20 cellular contexts compared by ENCODE assay signal in the genomic region with DNA sequence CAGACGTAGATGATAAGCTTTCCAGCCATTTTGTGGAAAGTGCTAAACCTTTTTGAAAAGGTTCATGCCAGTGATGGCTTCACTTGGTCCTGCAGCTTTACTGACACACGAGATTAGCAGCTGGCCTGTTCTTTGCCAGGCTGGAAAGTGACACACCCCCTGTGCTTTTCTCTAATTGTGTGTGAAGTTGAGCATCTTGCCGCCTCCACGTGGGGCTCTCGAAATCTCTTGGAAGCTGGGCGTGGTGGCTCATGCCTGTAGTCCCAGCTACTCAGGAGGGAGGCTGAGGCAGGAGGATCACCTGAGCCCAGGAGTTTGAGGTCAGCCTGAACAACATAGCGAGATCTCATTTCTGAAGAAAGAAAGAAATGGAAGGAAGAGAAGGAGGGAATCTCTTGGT. TPM values are rescaled to one million over a fixed set of nuclear protein-coding genes. Genes with fewer than 3 reads are reported as not detected.
"Had no signal": no experiment of that assay in that cellular context is flagged by ENCODE, and none has a peak within 500 bp of the region (broad histone marks: within the 10 kb centered on the region; RNA-seq: fewer than 3 reads in every experiment).

No MANE protein-coding gene starts in this region.

- H3K27ac ChIP-seq: adrenal gland, ascending aorta, hepatocyte, left ventricle myocardium inferior, thyroid gland, upper lobe of right lung had no signal

- H3K27ac Mint-ChIP-seq: activated CD4-positive, alpha-beta memory T cell treated with anti-CD3 and anti-CD28 coated beads, Interleukin-2, amount 10 ng/mL, durations not matched to agents 7 days and 5 days; activated CD4-positive, alpha-beta T cell treated with anti-CD3 and anti-CD28 coated beads, Interleukin-2, amount 10 ng/mL, durations not matched to agents 24 days and 14 days; activated naive CD4-positive, alpha-beta T cell treated with anti-CD3 and anti-CD28 coated beads, Interleukin-2, amount 50 U/mL, for 24 hours; activated T-helper 1 cell treated with anti-CD3 and anti-CD28 coated beads, Interleukin-12 subunit alpha, Interleukin-12 subunit beta, Interleukin-2, Interleukin-4 antibody, amounts not matched to agents 30 ng/mL and 10 ng/mL and 1 ng/mL, durations not matched to agents 14 hours and 24 hours and 36 hours; mesothelial cell of epicardium; natural killer cell; stimulated activated naive CD8-positive, alpha-beta T cell treated with anti-CD3 and anti-CD28 coated beads, Interleukin-15, Interleukin-2, amounts not matched to agents 100 ng/mL and 50 ng/mL, for 24 hours had no signal

- H3K9me3 Mint-ChIP-seq: activated CD4-positive, alpha-beta memory T cell treated with anti-CD3 and anti-CD28 coated beads, Interleukin-2, amount 10 ng/mL, durations not matched to agents 7 days and 5 days; activated CD4-positive, alpha-beta T cell treated with anti-CD3 and anti-CD28 coated beads, Interleukin-2, amount 10 ng/mL, durations not matched to agents 24 days and 14 days; activated naive CD4-positive, alpha-beta T cell treated with anti-CD3 and anti-CD28 coated beads, Interleukin-2, amount 50 U/mL, for 24 hours; activated T-helper 1 cell treated with anti-CD3 and anti-CD28 coated beads, Interleukin-12 subunit alpha, Interleukin-12 subunit beta, Interleukin-2, Interleukin-4 antibody, amounts not matched to agents 30 ng/mL and 10 ng/mL and 1 ng/mL, durations not matched to agents 14 hours and 24 hours and 36 hours; mesothelial cell of epicardium; natural killer cell; stimulated activated naive CD8-positive, alpha-beta T cell treated with anti-CD3 and anti-CD28 coated beads, Interleukin-15, Interleukin-2, amounts not matched to agents 100 ng/mL and 50 ng/mL, for 24 hours had no signal

- H3K4me3 Mint-ChIP-seq: activated CD4-positive, alpha-beta memory T cell treated with anti-CD3 and anti-CD28 coated beads, Interleukin-2, amount 10 ng/mL, durations not matched to agents 7 days and 5 days; activated CD4-positive, alpha-beta T cell treated with anti-CD3 and anti-CD28 coated beads, Interleukin-2, amount 10 ng/mL, durations not matched to agents 24 days and 14 days; activated naive CD4-positive, alpha-beta T cell treated with anti-CD3 and anti-CD28 coated beads, Interleukin-2, amount 50 U/mL, for 24 hours; activated T-helper 1 cell treated with anti-CD3 and anti-CD28 coated beads, Interleukin-12 subunit alpha, Interleukin-12 subunit beta, Interleukin-2, Interleukin-4 antibody, amounts not matched to agents 30 ng/mL and 10 ng/mL and 1 ng/mL, durations not matched to agents 14 hours and 24 hours and 36 hours; mesothelial cell of epicardium; natural killer cell; stimulated activated naive CD8-positive, alpha-beta T cell treated with anti-CD3 and anti-CD28 coated beads, Interleukin-15, Interleukin-2, amounts not matched to agents 100 ng/mL and 50 ng/mL, for 24 hours had no signal

- H3K27me3 Mint-ChIP-seq: activated CD4-positive, alpha-beta memory T cell treated with anti-CD3 and anti-CD28 coated beads, Interleukin-2, amount 10 ng/mL, durations not matched to agents 7 days and 5 days; activated CD4-positive, alpha-beta T cell treated with anti-CD3 and anti-CD28 coated beads, Interleukin-2, amount 10 ng/mL, durations not matched to agents 24 days and 14 days; activated naive CD4-positive, alpha-beta T cell treated with anti-CD3 and anti-CD28 coated beads, Interleukin-2, amount 50 U/mL, for 24 hours; stimulated activated naive CD8-positive, alpha-beta T cell treated with anti-CD3 and anti-CD28 coated beads, Interleukin-15, Interleukin-2, amounts not matched to agents 100 ng/mL and 50 ng/mL, for 24 hours had no signal

- H3K4me1 Mint-ChIP-seq: activated CD4-positive, alpha-beta memory T cell treated with anti-CD3 and anti-CD28 coated beads, Interleukin-2, amount 10 ng/mL, durations not matched to agents 7 days and 5 days; activated CD4-positive, alpha-beta T cell treated with anti-CD3 and anti-CD28 coated beads, Interleukin-2, amount 10 ng/mL, durations not matched to agents 24 days and 14 days; activated naive CD4-positive, alpha-beta T cell treated with anti-CD3 and anti-CD28 coated beads, Interleukin-2, amount 50 U/mL, for 24 hours; mesothelial cell of epicardium had no signal

- ATAC-seq: activated CD4-positive, CD25-positive, alpha-beta regulatory T cell treated with anti-CD3 and anti-CD28 coated beads, Interleukin-2, amount 50 U/mL, for 24 hours; upper lobe of right lung had no signal

- DNase-seq: activated CD4-positive, alpha-beta memory T cell treated with anti-CD3 and anti-CD28 coated beads, Interleukin-2, amount 10 ng/mL, durations not matched to agents 7 days and 5 days; activated CD4-positive, alpha-beta T cell treated with anti-CD3 and anti-CD28 coated beads, Interleukin-2, amount 10 ng/mL, durations not matched to agents 24 days and 14 days; activated gamma-delta T cell treated with Interleukin-2 at 50 U/mL for 16 hours; adrenal gland; effector CD4-positive, alpha-beta T cell; foreskin fibroblast; left ventricle myocardium inferior; natural killer cell; retina; stimulated activated CD4-positive, alpha-beta T cell treated with anti-CD3 and anti-CD28 coated beads, Interleukin-4, amount 100 ng/mL, for 1 hour; substantia nigra; thyroid gland; upper lobe of right lung had no signal

- H3K36me3 Mint-ChIP-seq: natural killer cell had no signal

RNA-seq across cellular contexts. Expression of gene EHD2, which starts 25.3 kb away (rescaled TPM):
- total RNA-seq: activated CD4-positive, alpha-beta memory T cell treated with anti-CD3 and anti-CD28 coated beads, Interleukin-2, amount 10 ng/mL, durations not matched to agents 7 days and 5 days had no signal
